ENCODE assay signal across 11 cellular contexts in genomic region chr5:173745123-173745522, GRCh38.
DNase-seq lines count a peak whose midpoint lies in the region; ATAC-seq and TF ChIP-seq lines count a peak whose summit lies in the region.
"Had no signal": no experiment of that assay in that cellular context is flagged by ENCODE, and none has a peak within 500 bp of the region (broad histone marks: within the 10 kb centered on the region; RNA-seq: fewer than 3 reads in every experiment).

No MANE protein-coding gene starts in this region.

- H3K36me3 ChIP-seq in upper lobe of right lung, result no peaks in the 10 kb centered on the region
- H3K36me3 ChIP-seq: ovary had no signal

- POLR2A ChIA-PET in RWPE1 (lab: Yijun Ruan, JAX; ENCODE audit: low non-redundant PET), result interaction anchor here (0.5 kb wide), 1 partner anchor 8 kb away, joined by 3 read pairs; no protein-coding TSS in a partner anchor

- no peak overlapping the region for H3K27ac ChIP-seq in upper lobe of right lung
- H3K27ac ChIP-seq in RWPE1, result no peak overlapping the region
- H3K27ac ChIP-seq: C4-2B, ovary had no signal

- TF ChIP-seq CTCF in upper lobe of right lung (IDR thresholded peaks at IDR 0.05) (no peak), RWPE1 (conservative IDR thresholded peaks at IDR 0.05; ENCODE audit: low read depth) (no peak)

- no peak for ATAC-seq in left ventricle myocardium superior
- ATAC-seq in HG03139 (IDR thresholded peaks at IDR 0.05; ENCODE audit: unreplicated experiment), result peak; percentile 53
- peak; percentile 26 for ATAC-seq in upper lobe of right lung
- no peak for ATAC-seq in HG02623 (IDR thresholded peaks at IDR 0.05; ENCODE audit: unreplicated experiment)
- no peak for ATAC-seq in HG03521 (IDR thresholded peaks at IDR 0.05; ENCODE audit: unreplicated experiment)

- peaks cover 9% of the 10 kb centered on the region for H3K4me1 ChIP-seq in upper lobe of right lung

- DNase-seq in cardiac septum (ENCODE audit: low spot score) (peak; percentile 59), left ventricle myocardium superior (no peak), SHP77 (lab: John Stamatoyannopoulos, UW) (peak; percentile 86 to 93), upper lobe of right lung (no peak), RWPE1 (ENCODE audit: low spot score) (no peak)
- DNase-seq: activated T-cell treated with anti-CD3 and anti-CD28 coated beads, Interleukin-2, amount 50 U/mL, for 24 hours; ovary had no signal

- no peak overlapping the region for H3K4me3 ChIP-seq in upper lobe of right lung
- H3K4me3 ChIP-seq: ovary had no signal

- intact Hi-C loops in cardiac septum (cut with DNase I) (no loop called here), left ventricle myocardium superior (cut with micrococcal nuclease) (no loop called here), upper lobe of right lung (cut with DNase I) (no loop called here)

- no peaks in the 10 kb centered on the region for H3K27me3 ChIP-seq in upper lobe of right lung
- H3K27me3 ChIP-seq: ovary had no signal

- CTCF ChIA-PET in RWPE1 (lab: Yijun Ruan, JAX), result no interaction called here

- no peaks in the 10 kb centered on the region for H3K9me3 ChIP-seq in upper lobe of right lung
- H3K9me3 ChIP-seq: ovary had no signal

Comparison
In these comparisons a context has a peak if more than half of its experiments do, and no peak if none do; other contexts are left out.
1. DNase-seq: peak in cardiac septum (single experiment) and SHP77 (2 of 2); none in left ventricle myocardium superior (single experiment), upper lobe of right lung (single experiment) and RWPE1 (single experiment).
2. ATAC-seq: peak in HG03139 (single experiment) and upper lobe of right lung (single experiment); none in left ventricle myocardium superior (single experiment), HG02623 (single experiment) and HG03521 (single experiment).